9 cellular contexts compared by ENCODE assay signal in genomic region chr10:132893786-132894185, GRCh38. TPM values are rescaled to one million over a fixed set of nuclear protein-coding genes. Genes with fewer than 3 reads are reported as not detected.
DNase-seq lines count a peak whose midpoint lies in the region; TF ChIP-seq lines count a peak whose summit lies in the region.
"Not testable (repeated sequence)": the region's sequence is repeated elsewhere in the genome, so short reads cannot be mapped to it uniquely, and the experiment has no call there.
"Had no signal": no experiment of that assay in that cellular context is flagged by ENCODE, and none has a peak within 500 bp of the region (broad histone marks: within the 10 kb centered on the region; RNA-seq: fewer than 3 reads in every experiment).

No MANE protein-coding gene starts in this region.

- not testable (repeated sequence) for H3K4me1 Mint-ChIP-seq in Caco-2 (ENCODE audit: low read depth, unreplicated experiment); neural crest cell

- not testable (repeated sequence) for H3K4me1 ChIP-seq in Caco-2; OCI-LY7 (ENCODE audit: insufficient read depth, low read length, poor library complexity, severe bottlenecking)

- H3K4me2 ChIP-seq in OCI-LY7 (ENCODE audit: low read length) = not testable (repeated sequence)

- not testable (repeated sequence) for H3K27me3 ChIP-seq in Caco-2 (replicated peaks; ENCODE audit: control insufficient read depth, insufficient read depth, low read length)

- H3K36me3 ChIP-seq in Caco-2 (ENCODE audit: control insufficient read depth, insufficient read depth, low read length); OCI-LY7 (ENCODE audit: insufficient read depth, low read length): not testable (repeated sequence)

- BruUV-seq in Caco-2 (replicated peaks; lab: Mats Ljungman, UMichigan); OCI-LY7 (replicated peaks; lab: Mats Ljungman, UMichigan): not testable (repeated sequence)

- H3K9me3 ChIP-seq in Caco-2; OCI-LY7 (ENCODE audit: low read length): not testable (repeated sequence)

- intact Hi-C loops in Caco-2 (cut with micrococcal nuclease; ENCODE audit: unreplicated experiment); OCI-LY7 (cut with micrococcal nuclease; ENCODE audit: unreplicated experiment): not testable (repeated sequence)

- POLR2A ChIA-PET in Caco-2 (lab: Charles Lee); OCI-LY7 (lab: Charles Lee): not testable (repeated sequence)

- not testable (repeated sequence) for H3K79me2 ChIP-seq in OCI-LY7 (ENCODE audit: insufficient read depth, low read depth, low read length)

- H3K36me3 Mint-ChIP-seq in Caco-2 (ENCODE audit: insufficient read depth, unreplicated experiment); neural crest cell (ENCODE audit: low read depth): not testable (repeated sequence)

- H4K20me1 ChIP-seq in OCI-LY7 (ENCODE audit: insufficient read depth, low read length) = not testable (repeated sequence)

- DNase-seq in Caco-2 = peak; percentile 41 to 46
- not testable (repeated sequence) for DNase-seq in HFF-Myc (ENCODE audit: extremely low read depth, low read depth)
- peak; percentile 26 for DNase-seq in OCI-LY7 (ENCODE audit: low spot score)
- DNase-seq in astrocyte of the spinal cord (ENCODE audit: low read depth, low spot score) = peak; percentile 37
- peak; percentile 13 for DNase-seq in fibroblast of pulmonary artery (ENCODE audit: low read depth)
- peak; percentile 73 for DNase-seq in islet precursor cell
- DNase-seq in neural crest cell (ENCODE audit: low read depth, low spot score) = peak; percentile 14

- H3K9me2 ChIP-seq in OCI-LY7 (ENCODE audit: insufficient read depth, low read length) = not testable (repeated sequence)

- in situ Hi-C loops in astrocyte of the spinal cord (cut with HindIII; ENCODE audit: low sequenced_read_pairs) = not testable (repeated sequence)

- H3K4me3 Mint-ChIP-seq in Caco-2 (ENCODE audit: unreplicated experiment); neural crest cell: not testable (repeated sequence)

- H3K27ac ChIP-seq in OCI-LY7 (ENCODE audit: low read depth, low read length, poor library complexity, severe bottlenecking) = not testable (repeated sequence)

- CTCF ChIA-PET in Caco-2 (lab: Charles Lee); OCI-LY7 (lab: Charles Lee; ENCODE audit: unreplicated experiment): not testable (repeated sequence)

- H2AFZ ChIP-seq in OCI-LY7 (ENCODE audit: low read length) = not testable (repeated sequence)

- not testable (repeated sequence) for H3K4me3 ChIP-seq in Caco-2 (ENCODE audit: low read depth, low read length); HFF-Myc (replicated peaks; ENCODE audit: low read depth, low read length); OCI-LY7 (ENCODE audit: low read depth, low read length, poor library complexity, severe bottlenecking); astrocyte of the spinal cord (ENCODE audit: low read depth, low read length); fibroblast of pulmonary artery (replicated peaks; ENCODE audit: low read depth, low read length)

- not testable (repeated sequence) for H3K9me3 Mint-ChIP-seq in Caco-2 (ENCODE audit: unreplicated experiment); neural crest cell

- not testable (repeated sequence) for H3K27ac Mint-ChIP-seq in Caco-2 (ENCODE audit: unreplicated experiment); neural crest cell (ENCODE audit: unreplicated experiment)

- peaks cover 34% of the 10 kb centered on the region for H3K27me3 Mint-ChIP-seq in Caco-2 (ENCODE audit: insufficient read depth, unreplicated experiment)
- peaks cover 52% of the 10 kb centered on the region for H3K27me3 Mint-ChIP-seq in neural crest cell (ENCODE audit: low read depth)

- TF ChIP-seq CTCF in Caco-2 (IDR thresholded peaks at IDR 0.05; ENCODE audit: insufficient read depth in 1 of 2, low read depth in 1 of 2, low read length in 1 of 2, severe bottlenecking in 1 of 2, unreplicated experiment in 1 of 2) = peak; percentile 67 to 69
- peak; percentile 47 for TF ChIP-seq CTCF in HFF-Myc (IDR thresholded peaks at IDR 0.05; ENCODE audit: low read depth, low read length, missing control alignments)
- TF ChIP-seq CTCF in OCI-LY7 (conservative IDR thresholded peaks at IDR 0.05; ENCODE audit: low read length) = peak; percentile 67
- TF ChIP-seq CTCF in astrocyte of the spinal cord (IDR thresholded peaks at IDR 0.05; ENCODE audit: low read depth, low read length) = peak; percentile 40
- peak; percentile 31 for TF ChIP-seq CTCF in fibroblast of pulmonary artery (IDR thresholded peaks at IDR 0.05; ENCODE audit: low read length, missing control alignments)
- peak; percentile 61 for TF ChIP-seq CTCF in neural crest cell (conservative IDR thresholded peaks at IDR 0.05)

RNA-seq across cellular contexts. Expression of gene CFAP46, which starts 48.6 kb away (rescaled TPM):
- total RNA-seq in Caco-2 (2022) (1.0 TPM in 1 of 2 replicates, not detected in the other), OCI-LY7 (2022) (not detected in 2 replicates), neural crest cell (3.7 and 4.4 TPM in 2 replicates)
- not detected in 2 replicates for total RNA-seq in OCI-LY7 (2014; rRNA removed; shearing (Covaris generic))
- total RNA-seq: naive thymus-derived CD8-positive, alpha-beta T cell; thoracic aorta had no signal
